8 cellular contexts compared by ENCODE assay signal in genomic region chr14:105090493-105091334, GRCh38. TPM values are rescaled to one million over a fixed set of nuclear protein-coding genes. Genes with fewer than 3 reads are reported as not detected.
A peak's percentile ranks its signal among the peaks of the same experiment; 100 is the strongest.
DNase-seq lines count a peak whose midpoint lies in the region; ATAC-seq and TF ChIP-seq lines count a peak whose summit lies in the region.

No MANE protein-coding gene starts in this region.

- no peaks in the 10 kb centered on the region for H3K9me3 ChIP-seq in OCI-LY1 (ENCODE audit: low read length)

- peak overlapping the region; percentile 52 for H3K27ac Mint-ChIP-seq in endothelial cell (ENCODE audit: unreplicated experiment)

- no peaks in the 10 kb centered on the region for H3K36me3 ChIP-seq in OCI-LY1 (ENCODE audit: insufficient read depth, low read length)

- H3K9ac ChIP-seq in OCI-LY1 (ENCODE audit: low read length) = no peak overlapping the region

- no peak overlapping the region for H3K4me3 ChIP-seq in OCI-LY1 (ENCODE audit: low read depth, low read length, poor library complexity, severe bottlenecking)

- no peaks in the 10 kb centered on the region for H4K20me1 ChIP-seq in OCI-LY1 (ENCODE audit: insufficient read depth, low read length)

- H3K4me2 ChIP-seq in OCI-LY1 (ENCODE audit: low read length) = no peak overlapping the region

- no peak overlapping the region for H3K4me3 Mint-ChIP-seq in endothelial cell (ENCODE audit: unreplicated experiment)

- no peak for ATAC-seq in HG03469 (IDR thresholded peaks at IDR 0.05; ENCODE audit: unreplicated experiment)

- H3K9me2 ChIP-seq in OCI-LY1 (ENCODE audit: low read depth, low read length) = no peaks in the 10 kb centered on the region

- TF ChIP-seq CTCF in OCI-LY1 (IDR thresholded peaks at IDR 0.05; ENCODE audit: low read length) (peak; percentile 99), endothelial cell (IDR thresholded peaks at IDR 0.05; ENCODE audit: unreplicated experiment) (peak; percentile 92)

- DNase-seq in GDM1 (lab: John Stamatoyannopoulos, UW) (peak; percentile 70), HuH-7 (ENCODE audit: low spot score) (peak; percentile 89), endothelial cell (ENCODE audit: low spot score) (peak; percentile 95), mesenteric fat pad (ENCODE audit: low spot score) (peak; percentile 96)
- DNase-seq in activated CD8-positive, alpha-beta memory T cell treated with anti-CD3 and anti-CD28 coated beads, Interleukin-2, amount 50 U/mL, for 4 hours = peak; percentile 89
- peak; percentile 80 for DNase-seq in stimulated activated CD8-positive, alpha-beta memory T cell treated with anti-CD3 and anti-CD28 coated beads, Interleukin-15, amount 100 ng/mL, for 48 hours (ENCODE audit: low read depth in 2 of 2)

- H3K4me1 ChIP-seq in OCI-LY1 (ENCODE audit: insufficient read depth, low read length, severe bottlenecking) = no peaks in the 10 kb centered on the region

- no peak overlapping the region for H3K27ac ChIP-seq in OCI-LY1 (ENCODE audit: low read depth, low read length, poor library complexity, severe bottlenecking)

- H3K4me1 Mint-ChIP-seq in endothelial cell (ENCODE audit: unreplicated experiment) = peaks cover 15% of the 10 kb centered on the region

- no peaks in the 10 kb centered on the region for H3K79me2 ChIP-seq in OCI-LY1 (ENCODE audit: insufficient read depth, low read length)

- H3K36me3 Mint-ChIP-seq in endothelial cell (ENCODE audit: low read depth, unreplicated experiment) = peaks cover 3% of the 10 kb centered on the region

- peaks cover 14% of the 10 kb centered on the region for H3K27me3 Mint-ChIP-seq in endothelial cell (ENCODE audit: unreplicated experiment)

- H3K9me3 Mint-ChIP-seq in endothelial cell (ENCODE audit: unreplicated experiment) = no peaks in the 10 kb centered on the region

- H2AFZ ChIP-seq in OCI-LY1 (ENCODE audit: low read length) = no peak overlapping the region

- H3F3A ChIP-seq in OCI-LY1 (ENCODE audit: insufficient read depth, low read length) = no peaks in the 10 kb centered on the region

- H3K27me3 ChIP-seq in OCI-LY1 (ENCODE audit: insufficient read depth, low read length) = 0 out of 2 replicates have a peak, but pooled peaks cover 8% of the 10 kb centered on the region

RNA-seq across cellular contexts. Expression of gene GPR132, which starts 25.5 kb away (rescaled TPM):
- total RNA-seq in endothelial cell (ENCODE audit: unreplicated experiment) (not detected), mesenteric fat pad (4.5 TPM)
